Comparison of ENCODE assay signal across 14 cellular contexts in genomic region chr21:17901458-17902092, GRCh38.
A peak's percentile ranks its signal among the peaks of the same experiment; 100 is the strongest.
DNase-seq lines count a peak whose midpoint lies in the region; ATAC-seq, FAIRE-seq and TF ChIP-seq lines count a peak whose summit lies in the region.
"Had no signal": no experiment of that assay in that cellular context is flagged by ENCODE, and none has a peak within 500 bp of the region (broad histone marks: within the 10 kb centered on the region; RNA-seq: fewer than 3 reads in every experiment).

No MANE protein-coding gene starts in this region.

- no peak overlapping the region for H3K4me3 ChIP-seq in astrocyte of the spinal cord (ENCODE audit: low read depth, low read length)

- peak; percentile 48 for ATAC-seq in memory B cell (ENCODE audit: low read depth)
- ATAC-seq in HG02840 (IDR thresholded peaks at IDR 0.05; ENCODE audit: low FRiP score, unreplicated experiment), result no peak
- ATAC-seq: activated CD8-positive, alpha-beta T cell treated with anti-CD3 and anti-CD28 coated beads, Interleukin-2, amount 10 ng/mL, durations not matched to agents 7 days and 5 days; activated naive CD8-positive, alpha-beta T cell treated with anti-CD3 and anti-CD28 coated beads, Interleukin-2, amount 50 U/mL, for 24 hours had no signal

- H3K36me3 Mint-ChIP-seq in memory B cell, result peaks cover 19% of the 10 kb centered on the region
- H3K36me3 Mint-ChIP-seq: CD14-positive monocyte had no signal

- FAIRE-seq in GM12892 (lab: Jason Lieb, UNC), result peak; percentile 48

- peak overlapping the region; percentile 68 for H3K27ac Mint-ChIP-seq in memory B cell
- H3K27ac Mint-ChIP-seq: activated CD8-positive, alpha-beta T cell treated with anti-CD3 and anti-CD28 coated beads, Interleukin-2, amount 10 ng/mL, durations not matched to agents 7 days and 5 days; activated naive CD8-positive, alpha-beta T cell treated with anti-CD3 and anti-CD28 coated beads, Interleukin-2, amount 50 U/mL, for 24 hours had no signal

- no peak for TF ChIP-seq POLR2A in GM12892 (IDR thresholded peaks at IDR 0.05; ENCODE audit: low read depth, low read length)

- no peak for TF ChIP-seq CTCF in astrocyte of the spinal cord (IDR thresholded peaks at IDR 0.05; ENCODE audit: low read depth, low read length)

- H3K4me1 Mint-ChIP-seq in memory B cell, result peaks cover 5% of the 10 kb centered on the region

- H3K27me3 Mint-ChIP-seq in memory B cell, result no peaks in the 10 kb centered on the region

- no peak for DNase-seq in GM12892 (ENCODE audit: insufficient read length)
- DNase-seq in MV-4-11 (lab: John Stamatoyannopoulos, UW), result peak; percentile 21
- peak; percentile 22 for DNase-seq in astrocyte of the spinal cord (ENCODE audit: low read depth, low spot score)
- no peak for DNase-seq in memory B cell (ENCODE audit: low spot score in 2 of 2)
- no peak for DNase-seq in inferior parietal cortex (ENCODE audit: extremely low spot score)
- no peak for DNase-seq in NOMO-1 treated with DMSO at 0.1 percent for 48 hours (lab: John Stamatoyannopoulos, UW; ENCODE audit: unreplicated experiment)
- DNase-seq in foreskin melanocyte, result no peak
- DNase-seq: activated CD8-positive, alpha-beta T cell treated with anti-CD3 and anti-CD28 coated beads, Interleukin-2, amount 10 ng/mL, durations not matched to agents 7 days and 5 days; activated naive CD8-positive, alpha-beta T cell treated with anti-CD3 and anti-CD28 coated beads, Interleukin-2, amount 50 U/mL, for 24 hours; NCI-H187; stimulated activated CD4-positive, alpha-beta T cell treated with anti-CD3 and anti-CD28 coated beads, Interleukin-4, amount 100 ng/mL, for 24 hours; stimulated activated naive CD4-positive, alpha-beta T cell treated with Interleukin-2 at 50 U/mL for 16 hours had no signal

- H3K4me3 Mint-ChIP-seq in memory B cell, result no peak overlapping the region
- H3K4me3 Mint-ChIP-seq: activated CD8-positive, alpha-beta T cell treated with anti-CD3 and anti-CD28 coated beads, Interleukin-2, amount 10 ng/mL, durations not matched to agents 7 days and 5 days; activated naive CD8-positive, alpha-beta T cell treated with anti-CD3 and anti-CD28 coated beads, Interleukin-2, amount 50 U/mL, for 24 hours had no signal

- H3K9me3 Mint-ChIP-seq in memory B cell, result peaks cover 13% of the 10 kb centered on the region

- in situ Hi-C loops in astrocyte of the spinal cord (cut with HindIII; ENCODE audit: low sequenced_read_pairs), result no loop called here

Comparison
In these comparisons a context has a peak if more than half of its experiments do, and no peak if none do; other contexts are left out.
1. DNase-seq: peak in MV-4-11 (single experiment) and astrocyte of the spinal cord (single experiment); none in GM12892 (single experiment), memory B cell (0 of 2), inferior parietal cortex (single experiment), NOMO-1 treated with DMSO at 0.1 percent for 48 hours (single experiment) and foreskin melanocyte (single experiment).